In genomic region chr19:38978315-38978689, GRCh38 we compare ENCODE assay signal across 1 cellular context.
TF ChIP-seq lines count a peak whose summit lies in the region.

No MANE protein-coding gene starts in this region.

TF ChIP-seq in endothelial cell of umbilical vein, 7 proteins besides CTCF, POLR2A, EP300 and RAD21:
- TF ChIP-seq MAX (IDR thresholded peaks at IDR 0.05; ENCODE audit: insufficient read depth, insufficient read length) (no peak), EZH2 (IDR thresholded peaks at IDR 0.05; ENCODE audit: borderline replicate concordance, low read depth, low read length, severe bottlenecking) (no peak), MYC (IDR thresholded peaks at IDR 0.05; ENCODE audit: low read depth, low read length) (no peak), GATA2 (IDR thresholded peaks at IDR 0.05; ENCODE audit: insufficient read depth, insufficient read length, low read depth, low read length) (no peak), FOS (IDR thresholded peaks at IDR 0.05; ENCODE audit: borderline replicate concordance, insufficient read depth, low read length) (no peak), POLR2AphosphoS5 (IDR thresholded peaks at IDR 0.05; ENCODE audit: insufficient read depth, low read depth, low read length) (no peak), JUN (IDR thresholded peaks at IDR 0.05; ENCODE audit: borderline replicate concordance, insufficient read depth, insufficient read length, low read depth) (no peak)
TF ChIP-seq in endothelial cell of umbilical vein: peak in this region for 0.
